1 cellular context compared by ENCODE assay signal in the genomic region with DNA sequence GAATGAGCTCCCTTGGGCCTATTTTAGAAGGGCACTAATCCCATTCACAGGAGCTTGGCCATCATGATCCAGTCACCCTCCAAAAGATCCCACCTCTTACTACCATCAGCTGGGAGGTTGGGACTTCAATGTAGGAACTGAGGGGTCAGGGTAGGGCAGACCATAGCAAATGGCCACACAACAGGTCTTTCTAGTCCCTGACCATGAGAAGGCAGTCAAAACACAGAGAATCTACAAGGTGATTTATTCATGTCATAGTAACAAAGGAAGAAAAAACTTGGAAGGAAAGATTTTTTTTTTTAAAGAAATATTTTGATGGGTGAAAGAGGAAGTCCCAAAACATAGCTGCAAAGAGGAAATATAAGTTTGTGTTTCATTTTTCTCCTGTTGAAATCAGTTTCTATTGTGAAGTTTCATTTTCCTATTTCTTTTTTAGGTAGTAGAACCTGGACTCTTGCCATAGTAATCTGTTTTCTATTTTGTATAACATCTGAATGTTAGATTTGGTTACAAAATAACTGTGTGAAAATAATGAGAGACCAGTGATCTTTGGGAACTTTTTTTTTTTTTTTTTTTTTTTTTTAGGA.
TF ChIP-seq lines count a peak whose summit lies in the region.

No MANE protein-coding gene starts in this region.

TF ChIP-seq in H1, 55 proteins besides CTCF, POLR2A, EP300 and RAD21 (continued from another document):
- TF ChIP-seq, protein P1, sequence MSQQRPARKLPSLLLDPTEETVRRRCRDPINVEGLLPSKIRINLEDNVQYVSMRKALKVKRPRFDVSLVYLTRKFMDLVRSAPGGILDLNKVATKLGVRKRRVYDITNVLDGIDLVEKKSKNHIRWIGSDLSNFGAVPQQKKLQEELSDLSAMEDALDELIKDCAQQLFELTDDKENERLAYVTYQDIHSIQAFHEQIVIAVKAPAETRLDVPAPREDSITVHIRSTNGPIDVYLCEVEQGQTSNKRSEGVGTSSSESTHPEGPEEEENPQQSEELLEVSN (IDR thresholded peaks at IDR 0.05): no peak
- no peak for TF ChIP-seq BACH1 (IDR thresholded peaks at IDR 0.05; ENCODE audit: low read length)
- no peak for TF ChIP-seq KDM1A (IDR thresholded peaks at IDR 0.05; ENCODE audit: borderline replicate concordance, low read length)
- no peak for TF ChIP-seq JUND (IDR thresholded peaks at IDR 0.05; ENCODE audit: low read length)
- TF ChIP-seq NRF1 (IDR thresholded peaks at IDR 0.05; ENCODE audit: low read depth, low read length): no peak
- no peak for TF ChIP-seq KDM4A (IDR thresholded peaks at IDR 0.05; ENCODE audit: low read depth, low read length, severe bottlenecking)
- no peak for TF ChIP-seq GABPA (IDR thresholded peaks at IDR 0.05; ENCODE audit: borderline replicate concordance, insufficient read depth, low read length)
- TF ChIP-seq CREB1 (IDR thresholded peaks at IDR 0.05): no peak
- TF ChIP-seq GTF2F1 (IDR thresholded peaks at IDR 0.05; ENCODE audit: borderline replicate concordance, low read depth, low read length): no peak
- TF ChIP-seq CBX8 (IDR thresholded peaks at IDR 0.05; ENCODE audit: borderline replicate concordance, low read depth, low read length): no peak
- TF ChIP-seq SP1 (IDR thresholded peaks at IDR 0.05; ENCODE audit: low read depth, low read length): no peak
- TF ChIP-seq KDM5A (IDR thresholded peaks at IDR 0.05; ENCODE audit: low read length): no peak
- TF ChIP-seq, protein P2, sequence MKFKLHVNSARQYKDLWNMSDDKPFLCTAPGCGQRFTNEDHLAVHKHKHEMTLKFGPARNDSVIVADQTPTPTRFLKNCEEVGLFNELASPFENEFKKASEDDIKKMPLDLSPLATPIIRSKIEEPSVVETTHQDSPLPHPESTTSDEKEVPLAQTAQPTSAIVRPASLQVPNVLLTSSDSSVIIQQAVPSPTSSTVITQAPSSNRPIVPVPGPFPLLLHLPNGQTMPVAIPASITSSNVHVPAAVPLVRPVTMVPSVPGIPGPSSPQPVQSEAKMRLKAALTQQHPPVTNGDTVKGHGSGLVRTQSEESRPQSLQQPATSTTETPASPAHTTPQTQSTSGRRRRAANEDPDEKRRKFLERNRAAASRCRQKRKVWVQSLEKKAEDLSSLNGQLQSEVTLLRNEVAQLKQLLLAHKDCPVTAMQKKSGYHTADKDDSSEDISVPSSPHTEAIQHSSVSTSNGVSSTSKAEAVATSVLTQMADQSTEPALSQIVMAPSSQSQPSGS (IDR thresholded peaks at IDR 0.05; ENCODE audit: low read length): no peak
TF ChIP-seq in H1: peak in this region for 0.
